Comparison of ENCODE assay signal across 8 cellular contexts in the genomic region with DNA sequence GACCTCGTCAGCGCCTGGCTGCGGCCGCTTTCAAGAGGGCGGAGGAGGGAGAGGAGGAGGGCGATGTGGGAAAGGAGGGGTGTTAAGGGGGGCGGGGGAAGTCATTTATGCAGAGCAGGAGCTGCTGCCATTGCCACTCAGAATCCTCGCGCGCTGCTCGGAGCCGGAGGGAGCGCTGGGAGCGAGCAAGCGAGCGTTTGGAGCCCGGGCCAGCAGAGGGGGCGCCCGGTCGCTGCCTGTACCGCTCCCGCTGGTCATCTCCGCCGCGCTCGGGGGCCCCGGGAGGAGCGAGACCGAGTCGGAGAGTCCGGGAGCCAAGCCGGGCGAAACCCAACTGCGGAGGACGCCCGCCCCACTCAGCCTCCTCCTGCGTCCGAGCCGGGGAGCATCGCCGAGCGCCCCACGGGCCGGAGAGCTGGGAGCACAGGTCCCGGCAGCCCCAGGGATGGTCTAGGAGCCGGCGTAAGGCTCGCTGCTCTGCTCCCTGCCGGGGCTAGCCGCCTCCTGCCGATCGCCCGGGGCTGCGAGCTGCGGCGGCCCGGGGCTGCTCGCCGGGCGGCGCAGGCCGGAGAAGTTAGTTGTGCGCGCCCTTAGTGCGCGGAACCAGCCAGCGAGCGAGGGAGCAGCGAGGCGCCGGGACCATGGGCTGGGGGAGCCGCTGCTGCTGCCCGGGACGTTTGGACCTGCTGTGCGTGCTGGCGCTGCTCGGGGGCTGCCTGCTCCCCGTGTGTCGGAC. TPM values are rescaled to one million over a fixed set of nuclear protein-coding genes. Genes with fewer than 3 reads are reported as not detected.
DNase-seq lines count a peak whose midpoint lies in the region; ATAC-seq and TF ChIP-seq lines count a peak whose summit lies in the region.

A gene (plus strand): TSS at position 133 of the 736 bp plus-strand sequence. CDS start 509 bp downstream, at position 642.

- H3K36me3 ChIP-seq in esophagus muscularis mucosa: no peaks in the 10 kb centered on the region
- no peaks in the 10 kb centered on the region for H3K36me3 ChIP-seq in muscle layer of duodenum (ENCODE audit: control insufficient read depth in 1 of 2, insufficient read depth in 2 of 2, low read length in 2 of 2)

- no peaks in the 10 kb centered on the region for H3K27me3 ChIP-seq in esophagus muscularis mucosa
- H3K27me3 ChIP-seq in muscle layer of duodenum (ENCODE audit: low read depth, low read length): no peaks in the 10 kb centered on the region

- no peaks in the 10 kb centered on the region for H3K9me3 ChIP-seq in esophagus muscularis mucosa
- H3K9me3 ChIP-seq in muscle layer of duodenum (ENCODE audit: control insufficient read depth in 1 of 2, low read length in 2 of 2): no peaks in the 10 kb centered on the region

- H3K4me3 ChIP-seq in esophagus muscularis mucosa (peak within 1 kb of the TSS; percentile 64 to 96 (median 88)), muscle layer of duodenum (ENCODE audit: low read depth in 1 of 2, low read length in 2 of 2) (peak within 1 kb of the TSS; percentile 94 to 96)

- TF ChIP-seq CTCF in esophagus muscularis mucosa (IDR thresholded peaks at IDR 0.05): peak in 1 of 3 experiments; percentile 39

- 0% methylated on average over 15 of the region's 79 CpGs for WGBS in esophagus muscularis mucosa

- no peak for TF ChIP-seq EP300 in esophagus muscularis mucosa (IDR thresholded peaks at IDR 0.05)

- ATAC-seq in GM19452 (IDR thresholded peaks at IDR 0.05; ENCODE audit: unreplicated experiment): peak; percentile 71

- intact Hi-C loops in esophagus muscularis mucosa (cut with DNase I): loop anchor here (5.0 kb wide), 6 partner anchors 62 to 412 kb away; no protein-coding TSS in a partner anchor

- H3K27ac ChIP-seq in esophagus muscularis mucosa (replicated peaks in 1 of 4): peak within 1 kb of the TSS; percentile 79 to 95 (median 95)
- peak within 1 kb of the TSS; percentile 96 for H3K27ac ChIP-seq in muscle layer of duodenum (ENCODE audit: low read length)

- DNase-seq in AG20443 (ENCODE audit: low spot score) (peak; percentile 92), HS-27A (ENCODE audit: low read depth) (peak; percentile 41), OCI-M1 (lab: John Stamatoyannopoulos, UW) (peak; percentile 84), activated T-helper 1 cell treated with Interleukin-2 at 50 U/mL for 16 hours (ENCODE audit: low read depth) (peak; percentile 65), esophagus muscularis mucosa (ENCODE audit: extremely low spot score) (peak; percentile 97)
- peak; percentile 49 to 70 for DNase-seq in stimulated activated CD8-positive, alpha-beta memory T cell treated with anti-CD3 and anti-CD28 coated beads, Interleukin-4, amount 100 ng/mL, for 4 hours (ENCODE audit: low read depth in 2 of 2, low spot score in 1 of 2)

- TF ChIP-seq POLR2A in esophagus muscularis mucosa (IDR thresholded peaks at IDR 0.05; ENCODE audit: low read depth): peak; percentile 74

- H3K4me1 ChIP-seq in esophagus muscularis mucosa (peaks cover 13 to 37% (median 33%) of the 10 kb centered on the region in 4 donors), muscle layer of duodenum (ENCODE audit: control insufficient read depth in 1 of 2, insufficient read depth in 2 of 2, low read length in 2 of 2) (peaks cover 0 to 18% of the 10 kb centered on the region in 2 donors)

RNA-seq across cellular contexts. Expression of the gene that starts here (rescaled TPM):
- total RNA-seq in esophagus muscularis mucosa: 10 to 100 TPM; 22.0 to 37.4 (median 27.8) TPM

Comparison
In these comparisons a context has a peak if more than half of its experiments do, and no peak if none do; other contexts are left out.
1. Peak in every context shown above with its lines: DNase-seq, ATAC-seq, H3K4me3 ChIP-seq and H3K27ac ChIP-seq.
2. DNase-seq: peak in every context shown above with its lines; median percentile 97 in esophagus muscularis mucosa; 92 in AG20443; 84 in OCI-M1; 65 in activated T-helper 1 cell treated with Interleukin-2 at 50 U/mL for 16 hours; 60 in stimulated activated CD8-positive, alpha-beta memory T cell treated with anti-CD3 and anti-CD28 coated beads, Interleukin-4, amount 100 ng/mL, for 4 hours; 41 in HS-27A.